In the genomic region with DNA sequence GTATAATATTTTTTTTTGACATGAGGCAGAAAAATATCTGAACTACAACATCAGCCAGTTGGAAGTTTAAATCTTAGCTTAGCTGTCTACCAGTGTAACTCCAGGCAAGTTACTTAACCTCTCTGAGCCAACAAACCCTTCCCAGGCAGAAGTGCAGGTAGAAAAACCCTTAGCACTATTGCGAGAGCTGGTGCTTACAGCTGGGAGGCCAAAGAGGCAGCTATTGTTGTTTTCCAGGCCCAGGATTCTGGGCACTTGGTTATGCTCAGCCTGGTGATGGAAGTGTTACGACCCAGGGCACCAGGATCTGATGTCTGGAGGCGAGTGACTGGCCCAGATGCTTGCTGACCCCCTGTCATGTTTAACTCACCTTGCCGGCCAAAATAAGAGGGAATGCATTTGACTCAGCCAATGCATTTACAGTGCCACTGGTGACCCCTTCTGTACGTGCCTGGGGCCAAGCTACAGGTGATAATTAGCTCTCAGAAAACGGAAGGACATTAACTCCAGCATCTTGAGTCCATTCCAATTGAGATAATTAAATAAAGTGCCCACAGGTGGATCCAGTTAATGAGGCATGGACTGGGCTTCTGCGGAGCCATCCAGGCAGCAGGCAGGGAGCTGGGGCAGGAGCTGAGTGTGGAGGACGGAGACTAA, we compare ENCODE assay signal across 18 cellular contexts.
A peak's percentile ranks its signal among the peaks of the same experiment; 100 is the strongest.
DNase-seq lines count a peak whose midpoint lies in the region; ATAC-seq, FAIRE-seq and TF ChIP-seq lines count a peak whose summit lies in the region.
"Had no signal": no experiment of that assay in that cellular context is flagged by ENCODE, and none has a peak within 500 bp of the region (broad histone marks: within the 10 kb centered on the region; RNA-seq: fewer than 3 reads in every experiment).

No MANE protein-coding gene starts in this region.

- intact Hi-C loops in OCI-LY7 (cut with micrococcal nuclease; ENCODE audit: unreplicated experiment): no loop called here

- ATAC-seq in GM19395 (IDR thresholded peaks at IDR 0.05; ENCODE audit: unreplicated experiment): no peak
- ATAC-seq: K562 had no signal

- H3K4me1 ChIP-seq in OCI-LY7 (ENCODE audit: insufficient read depth, low read length, poor library complexity, severe bottlenecking): no peaks in the 10 kb centered on the region

- peaks cover 0 to 3% (median 3%) of the 10 kb centered on the region in 3 donors for H3K27me3 Mint-ChIP-seq in immature natural killer cell (ENCODE audit: low read depth in 3 of 3)

- no peaks in the 10 kb centered on the region for H3K9me3 Mint-ChIP-seq in immature natural killer cell
- H3K9me3 Mint-ChIP-seq: HFFc6 had no signal

- POLR2A ChIA-PET in OCI-LY7 (lab: Charles Lee): interaction anchor here (0.6 kb wide), 1 partner anchor 17 kb away, joined by 6 read pairs; no protein-coding TSS in a partner anchor

- no peaks in the 10 kb centered on the region for H3K36me3 ChIP-seq in OCI-LY7 (ENCODE audit: insufficient read depth, low read length)

- no peak overlapping the region for H3K4me3 ChIP-seq in OCI-LY7 (ENCODE audit: low read depth, low read length, poor library complexity, severe bottlenecking)
- H3K4me3 ChIP-seq: K562 had no signal

- H3K4me3 Mint-ChIP-seq in immature natural killer cell: no peak overlapping the region
- H3K4me3 Mint-ChIP-seq: CD14-positive monocyte; HFFc6; T-helper 1 cell treated with Interleukin-12 subunit alpha and Interleukin-12 subunit beta and Interleukin-4 antibody, amounts not matched to agents 30 μg/mL and 1 μg/mL, for 36 hours had no signal

- no peak for TF ChIP-seq CTCF in OCI-LY7 (conservative IDR thresholded peaks at IDR 0.05; ENCODE audit: low read length)

- no peak overlapping the region for H2AFZ ChIP-seq in OCI-LY7 (ENCODE audit: low read length)

- no peaks in the 10 kb centered on the region for H4K20me1 ChIP-seq in OCI-LY7 (ENCODE audit: insufficient read depth, low read length)

- no peaks in the 10 kb centered on the region for H3K9me2 ChIP-seq in OCI-LY7 (ENCODE audit: insufficient read depth, low read length)

- H3K36me3 Mint-ChIP-seq in immature natural killer cell: no peaks in the 10 kb centered on the region
- H3K36me3 Mint-ChIP-seq: CD14-positive monocyte had no signal

- no peaks in the 10 kb centered on the region for H3K79me2 ChIP-seq in OCI-LY7 (ENCODE audit: insufficient read depth, low read depth, low read length)

- DNase-seq in COLO668 (lab: John Stamatoyannopoulos, UW; ENCODE audit: unreplicated experiment) (peak; percentile 14), GM19239 (ENCODE audit: insufficient read length, low spot score) (no peak), NCI-H146 treated with DMSO at 0.1 percent for 48 hours (lab: John Stamatoyannopoulos, UW; ENCODE audit: unreplicated experiment) (peak; percentile 76), islet precursor cell (peak; percentile 74), OCI-LY7 (ENCODE audit: low spot score) (no peak), immature natural killer cell (no peak), mucosa of gallbladder (ENCODE audit: low spot score) (no peak)
- DNase-seq: AML-193, EL, NCI-H1436, NCI-H524 had no signal

- H3K27ac ChIP-seq in OCI-LY7 (ENCODE audit: low read depth, low read length, poor library complexity, severe bottlenecking): no peak overlapping the region

- BruUV-seq in OCI-LY7 (replicated peaks; lab: Mats Ljungman, UMichigan): no TSS peak

- CTCF ChIA-PET in OCI-LY7 (lab: Charles Lee; ENCODE audit: unreplicated experiment): no interaction called here

- H3K9me3 ChIP-seq in OCI-LY7 (ENCODE audit: low read length): no peaks in the 10 kb centered on the region

- H3K4me2 ChIP-seq in OCI-LY7 (ENCODE audit: low read length): no peak overlapping the region

- no peaks in the 10 kb centered on the region for H3K4me1 Mint-ChIP-seq in immature natural killer cell

- H3K27ac Mint-ChIP-seq in immature natural killer cell: no peak overlapping the region
- H3K27ac Mint-ChIP-seq: HFFc6; T-helper 1 cell treated with Interleukin-12 subunit alpha and Interleukin-12 subunit beta and Interleukin-4 antibody, amounts not matched to agents 30 μg/mL and 1 μg/mL, for 36 hours had no signal

- peak; percentile 4 for FAIRE-seq in GM19239 (lab: Jason Lieb, UNC)
- FAIRE-seq: GM12891, H1, K562 had no signal

Comparison
In these comparisons a context has a peak if more than half of its experiments do, and no peak if none do; other contexts are left out.
1. DNase-seq: peak in COLO668 (single experiment), NCI-H146 treated with DMSO at 0.1 percent for 48 hours (single experiment) and islet precursor cell (single experiment); none in GM19239 (single experiment), OCI-LY7 (single experiment), immature natural killer cell (0 of 3) and mucosa of gallbladder (single experiment).